Comparison of ENCODE assay signal across 12 cellular contexts in the genomic region with DNA sequence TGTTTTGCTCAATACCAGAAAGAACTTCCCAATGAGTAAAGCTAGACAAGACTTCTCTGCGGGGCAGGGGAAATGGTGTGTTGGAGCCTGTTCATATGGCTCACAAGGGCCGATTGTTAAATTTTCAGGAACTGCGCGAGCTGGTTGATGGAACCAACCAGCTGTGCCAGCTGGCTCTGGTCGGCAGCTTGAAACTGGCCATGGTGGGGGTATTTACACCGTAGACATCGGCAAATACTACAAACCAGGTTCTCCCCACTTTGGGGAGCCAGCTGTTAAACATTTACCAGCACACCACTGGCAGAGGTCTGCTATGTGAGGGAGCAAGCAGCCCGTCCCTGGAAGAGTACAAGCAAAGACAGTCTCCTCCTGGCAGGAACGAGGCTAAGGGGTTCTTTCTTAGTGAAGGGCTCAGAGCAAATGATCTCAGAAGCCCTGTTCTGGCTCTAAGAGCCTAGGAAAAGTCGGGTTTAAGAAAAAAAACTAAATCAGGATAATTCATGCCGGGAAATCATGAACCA. TPM values are rescaled to one million over a fixed set of nuclear protein-coding genes. Genes with fewer than 3 reads are reported as not detected.
A peak's percentile ranks its signal among the peaks of the same experiment; 100 is the strongest.
DNase-seq lines count a peak whose midpoint lies in the region; ATAC-seq and TF ChIP-seq lines count a peak whose summit lies in the region.
"Had no signal": no experiment of that assay in that cellular context is flagged by ENCODE, and none has a peak within 500 bp of the region (broad histone marks: within the 10 kb centered on the region; RNA-seq: fewer than 3 reads in every experiment).

No MANE protein-coding gene starts in this region.

- H3K9me3 ChIP-seq in BLaER1 treated with 17β-estradiol and CSF1 and Interleukin-3, amounts not matched to agents 10 nM and 100 nM (replicated peaks in 1 of 11) = no peaks in the 10 kb centered on the region
- H3K9me3 ChIP-seq in H9 (ENCODE audit: control insufficient read depth, low read depth, low read length) = no peaks in the 10 kb centered on the region

- WGBS in H9 (ENCODE audit: extremely low coverage, insufficient read length, low lambda C conversion rate) = no CpG with 5 or more reads among the region's 11 CpGs

- H3K4me1 Mint-ChIP-seq in chondrocyte (ENCODE audit: low read depth) = no peaks in the 10 kb centered on the region
- peaks cover 49% of the 10 kb centered on the region for H3K4me1 Mint-ChIP-seq in progenitor cell of endocrine pancreas (ENCODE audit: low read depth)
- H3K4me1 Mint-ChIP-seq in activated T-helper 1 cell treated with anti-CD3 and anti-CD28 coated beads, Interleukin-12 subunit alpha, Interleukin-12 subunit beta, Interleukin-2, Interleukin-4 antibody, amounts not matched to agents 30 ng/mL and 10 ng/mL and 1 ng/mL, durations not matched to agents 14 hours and 24 hours and 36 hours (ENCODE audit: low read depth) = peaks cover 25% of the 10 kb centered on the region
- H3K4me1 Mint-ChIP-seq in H9 = peaks cover 16 to 28% of the 10 kb centered on the region in 2 experiments

- no peak overlapping the region for H3K27ac Mint-ChIP-seq in chondrocyte (ENCODE audit: unreplicated experiment)
- H3K27ac Mint-ChIP-seq in progenitor cell of endocrine pancreas = peak overlapping the region; percentile 77
- H3K27ac Mint-ChIP-seq in activated T-helper 1 cell treated with anti-CD3 and anti-CD28 coated beads, Interleukin-12 subunit alpha, Interleukin-12 subunit beta, Interleukin-2, Interleukin-4 antibody, amounts not matched to agents 30 ng/mL and 10 ng/mL and 1 ng/mL, durations not matched to agents 14 hours and 24 hours and 36 hours = no peak overlapping the region
- H3K27ac Mint-ChIP-seq in H9 = no peak overlapping the region
- H3K27ac Mint-ChIP-seq: natural killer cell had no signal

- H3K56ac ChIP-seq in H9 (ENCODE audit: insufficient read length, low read depth, low read length) = no peak overlapping the region

- no peaks in the 10 kb centered on the region for H3K79me2 ChIP-seq in H9 (ENCODE audit: insufficient read depth, low read length)

- no peak overlapping the region for H3T11ph ChIP-seq in H9 (ENCODE audit: low read length)

- no peak overlapping the region for H3K18ac ChIP-seq in H9 (ENCODE audit: insufficient read length, low read depth, low read length)

- no peak overlapping the region for H2BK120ac ChIP-seq in H9 (ENCODE audit: low read depth, low read length, poor library complexity, severe bottlenecking)

- H3K4me1 ChIP-seq in BLaER1 treated with 17β-estradiol and CSF1 and Interleukin-3, amounts not matched to agents 10 nM and 100 nM = peaks cover 10 to 27% (median 17%) of the 10 kb centered on the region in 10 experiments
- peaks cover 8% of the 10 kb centered on the region; the same call in 1 of the 2 replicates for H3K4me1 ChIP-seq in H9 (ENCODE audit: insufficient read depth, low read length)

- H2BK12ac ChIP-seq in H9 (ENCODE audit: insufficient read length, low read depth, low read length) = no peak overlapping the region

- H3K9me3 Mint-ChIP-seq in chondrocyte (ENCODE audit: low read depth) = no peaks in the 10 kb centered on the region
- H3K9me3 Mint-ChIP-seq in progenitor cell of endocrine pancreas (ENCODE audit: low read depth) = no peaks in the 10 kb centered on the region
- no peaks in the 10 kb centered on the region for H3K9me3 Mint-ChIP-seq in activated T-helper 1 cell treated with anti-CD3 and anti-CD28 coated beads, Interleukin-12 subunit alpha, Interleukin-12 subunit beta, Interleukin-2, Interleukin-4 antibody, amounts not matched to agents 30 ng/mL and 10 ng/mL and 1 ng/mL, durations not matched to agents 14 hours and 24 hours and 36 hours
- no peaks in the 10 kb centered on the region; a peak in 2 of 5 replicates for H3K9me3 Mint-ChIP-seq in H9
- H3K9me3 Mint-ChIP-seq: natural killer cell had no signal

- H2AFZ ChIP-seq in H9 (ENCODE audit: low read length) = no peak overlapping the region

- no peaks in the 10 kb centered on the region for H3K23me2 ChIP-seq in H9 (ENCODE audit: insufficient read length, low read depth, low read length, poor library complexity, severe bottlenecking)

- no peak overlapping the region for H3K23ac ChIP-seq in H9 (ENCODE audit: insufficient read length, low read depth, low read length)

- intact Hi-C loops in activated T-helper 1 cell treated with anti-CD3 and anti-CD28 coated beads, Interleukin-12 subunit alpha, Interleukin-12 subunit beta, Interleukin-2, Interleukin-4 antibody, amounts not matched to agents 30 ng/mL and 10 ng/mL and 1 ng/mL, durations not matched to agents 14 hours and 24 hours and 36 hours (cut with micrococcal nuclease) = no loop called here

- ATAC-seq in left lobe of liver (peak; percentile 85), GM21390 (IDR thresholded peaks at IDR 0.05; ENCODE audit: unreplicated experiment) (no peak), GM21528 (IDR thresholded peaks at IDR 0.05; ENCODE audit: low FRiP score, unreplicated experiment) (no peak)
- ATAC-seq: HCT116, natural killer cell had no signal

- H3K14ac ChIP-seq in H9 (ENCODE audit: insufficient read depth, low read length) = no peak overlapping the region

- peak overlapping the region in 6 of 11 experiments; percentile 11 to 42 (median 18); a peak in 3 of 22 replicates for H3K4me2 ChIP-seq in BLaER1 treated with 17β-estradiol and CSF1 and Interleukin-3, amounts not matched to agents 10 nM and 100 nM
- no peak overlapping the region for H3K4me2 ChIP-seq in H9 (ENCODE audit: insufficient read depth, insufficient read length, low read length)

- H3K27ac ChIP-seq in BLaER1 treated with 17β-estradiol and CSF1 and Interleukin-3, amounts not matched to agents 10 nM and 100 nM = no peak overlapping the region
- H3K27ac ChIP-seq in H9 (ENCODE audit: insufficient read length, low read depth, low read length) = no peak overlapping the region

- no peak overlapping the region for H2BK20ac ChIP-seq in H9 (ENCODE audit: low read depth, low read length, poor library complexity, severe bottlenecking)

- H3K9ac ChIP-seq in BLaER1 treated with 17β-estradiol and CSF1 and Interleukin-3, amounts not matched to agents 10 nM and 100 nM = no peak overlapping the region
- H3K9ac ChIP-seq in H9 (ENCODE audit: extremely low read depth, insufficient read length, low read length) = no peak overlapping the region

- no peak overlapping the region for H2AK5ac ChIP-seq in H9 (ENCODE audit: insufficient read length, low read length)

- no peak overlapping the region for H2BK15ac ChIP-seq in H9 (ENCODE audit: low read depth, low read length)

- H3K27me3 ChIP-seq in BLaER1 treated with 17β-estradiol and CSF1 and Interleukin-3, amounts not matched to agents 10 nM and 100 nM = peaks cover 0 to 6% (median 0%) of the 10 kb centered on the region in 11 experiments; a peak in 3 of 22 replicates
- H3K27me3 ChIP-seq in H9 (ENCODE audit: insufficient read depth, low read length) = no peaks in the 10 kb centered on the region; the same call in 1 of the 2 replicates

- no peak overlapping the region for H4K91ac ChIP-seq in H9 (ENCODE audit: insufficient read length, low read depth, low read length)

- H2BK5ac ChIP-seq in H9 (ENCODE audit: insufficient read length, low read length) = no peak overlapping the region

- peak; percentile 38 for DNase-seq in chondrocyte (ENCODE audit: low spot score)
- peak; percentile 94 for DNase-seq in left lobe of liver (ENCODE audit: low spot score)
- DNase-seq in progenitor cell of endocrine pancreas (ENCODE audit: low spot score, unreplicated experiment) = no peak
- no peak for DNase-seq in activated T-helper 1 cell treated with anti-CD3 and anti-CD28 coated beads, Interleukin-12 subunit alpha, Interleukin-12 subunit beta, Interleukin-2, Interleukin-4 antibody, amounts not matched to agents 30 ng/mL and 10 ng/mL and 1 ng/mL, durations not matched to agents 14 hours and 24 hours and 36 hours (ENCODE audit: low spot score)
- DNase-seq in H9 = no peak
- DNase-seq: natural killer cell; NCI-H2081 treated with DMSO at 0.1 percent for 48 hours; NK-92 treated with Interleukin-12 subunit alpha and Interleukin-12 subunit beta, amount 100 ng/mL, for 24 hours had no signal

- peaks cover 10% of the 10 kb centered on the region for H3K27me3 Mint-ChIP-seq in chondrocyte (ENCODE audit: low read depth)
- H3K27me3 Mint-ChIP-seq in progenitor cell of endocrine pancreas = peaks cover 4% of the 10 kb centered on the region
- H3K27me3 Mint-ChIP-seq in activated T-helper 1 cell treated with anti-CD3 and anti-CD28 coated beads, Interleukin-12 subunit alpha, Interleukin-12 subunit beta, Interleukin-2, Interleukin-4 antibody, amounts not matched to agents 30 ng/mL and 10 ng/mL and 1 ng/mL, durations not matched to agents 14 hours and 24 hours and 36 hours (ENCODE audit: insufficient read depth) = peaks cover 11% of the 10 kb centered on the region
- peaks cover 58% of the 10 kb centered on the region for H3K27me3 Mint-ChIP-seq in H9 (ENCODE audit: low read depth)

- peaks cover 0 to 8% (median 0%) of the 10 kb centered on the region in 11 experiments; a peak in 3 of 22 replicates for H4K20me1 ChIP-seq in BLaER1 treated with 17β-estradiol and CSF1 and Interleukin-3, amounts not matched to agents 10 nM and 100 nM
- no peaks in the 10 kb centered on the region for H4K20me1 ChIP-seq in H9 (ENCODE audit: control insufficient read depth, insufficient read depth, insufficient read length)

- no peaks in the 10 kb centered on the region for H3K36me3 Mint-ChIP-seq in chondrocyte (ENCODE audit: low read depth)
- H3K36me3 Mint-ChIP-seq in progenitor cell of endocrine pancreas (ENCODE audit: insufficient read depth) = no peaks in the 10 kb centered on the region
- H3K36me3 Mint-ChIP-seq in activated T-helper 1 cell treated with anti-CD3 and anti-CD28 coated beads, Interleukin-12 subunit alpha, Interleukin-12 subunit beta, Interleukin-2, Interleukin-4 antibody, amounts not matched to agents 30 ng/mL and 10 ng/mL and 1 ng/mL, durations not matched to agents 14 hours and 24 hours and 36 hours (ENCODE audit: low read depth) = no peaks in the 10 kb centered on the region
- H3K36me3 Mint-ChIP-seq in H9 (ENCODE audit: insufficient read depth in 1 of 3, low read depth in 3 of 3) = no peaks in the 10 kb centered on the region
- H3K36me3 Mint-ChIP-seq: natural killer cell had no signal

- TF ChIP-seq CTCF in chondrocyte (IDR thresholded peaks at IDR 0.05) = no peak
- no peak for TF ChIP-seq CTCF in progenitor cell of endocrine pancreas (IDR thresholded peaks at IDR 0.05; ENCODE audit: unreplicated experiment)
- TF ChIP-seq CTCF in H9 (conservative IDR thresholded peaks at IDR 0.05) = no peak

- H4K5ac ChIP-seq in H9 (ENCODE audit: insufficient read length, low read depth, low read length) = no peak overlapping the region

- no peak overlapping the region for H3K4me3 ChIP-seq in BLaER1 treated with 17β-estradiol and CSF1 and Interleukin-3, amounts not matched to agents 10 nM and 100 nM

- H3K79me1 ChIP-seq in H9 (ENCODE audit: insufficient read depth, low read depth, low read length, poor library complexity, severe bottlenecking) = no peaks in the 10 kb centered on the region

- no peaks in the 10 kb centered on the region for H3K36me3 ChIP-seq in BLaER1 treated with 17β-estradiol and CSF1 and Interleukin-3, amounts not matched to agents 10 nM and 100 nM

- H3K4me3 Mint-ChIP-seq in chondrocyte (ENCODE audit: unreplicated experiment) = no peak overlapping the region
- no peak overlapping the region for H3K4me3 Mint-ChIP-seq in progenitor cell of endocrine pancreas (ENCODE audit: low read depth)
- no peak overlapping the region for H3K4me3 Mint-ChIP-seq in activated T-helper 1 cell treated with anti-CD3 and anti-CD28 coated beads, Interleukin-12 subunit alpha, Interleukin-12 subunit beta, Interleukin-2, Interleukin-4 antibody, amounts not matched to agents 30 ng/mL and 10 ng/mL and 1 ng/mL, durations not matched to agents 14 hours and 24 hours and 36 hours
- no peak overlapping the region for H3K4me3 Mint-ChIP-seq in H9
- H3K4me3 Mint-ChIP-seq: natural killer cell had no signal

- H3K4ac ChIP-seq in H9 (ENCODE audit: low read depth, low read length) = no peak overlapping the region

- H4K8ac ChIP-seq in H9 (replicated peaks; ENCODE audit: insufficient read length, low read depth, low read length) = no peak overlapping the region

RNA-seq across cellular contexts. Expression of a gene that starts 8.8 kb away (rescaled TPM):
- total RNA-seq in chondrocyte = 46.2 to 74.6 TPM (median 48.7 TPM) in 3 replicates
- 15.0 TPM for total RNA-seq in left lobe of liver
- 81.6 and 85.2 TPM in 2 replicates for total RNA-seq in progenitor cell of endocrine pancreas
- 67.6 and 67.8 TPM in 2 replicates for total RNA-seq in activated T-helper 1 cell treated with anti-CD3 and anti-CD28 coated beads, Interleukin-12 subunit alpha, Interleukin-12 subunit beta, Interleukin-2, Interleukin-4 antibody, amounts not matched to agents 30 ng/mL and 10 ng/mL and 1 ng/mL, durations not matched to agents 14 hours and 24 hours and 36 hours
- total RNA-seq in H9 (2021) = 31.8 and 36.9 TPM in 2 replicates

Comparison
In these comparisons a context has a peak if more than half of its experiments do, and no peak if none do; other contexts are left out.
1. DNase-seq: peak in chondrocyte (single experiment) and left lobe of liver (single experiment); none in progenitor cell of endocrine pancreas (single experiment), activated T-helper 1 cell treated with anti-CD3 and anti-CD28 coated beads, Interleukin-12 subunit alpha, Interleukin-12 subunit beta, Interleukin-2, Interleukin-4 antibody, amounts not matched to agents 30 ng/mL and 10 ng/mL and 1 ng/mL, durations not matched to agents 14 hours and 24 hours and 36 hours (single experiment) and H9 (single experiment).